ENCODE assay signal across 14 cellular contexts in genomic region chr1:239914827-239915231, GRCh38.
DNase-seq lines count a peak whose midpoint lies in the region; ATAC-seq lines count a peak whose summit lies in the region.
"Had no signal": no experiment of that assay in that cellular context is flagged by ENCODE, and none has a peak within 500 bp of the region (broad histone marks: within the 10 kb centered on the region; RNA-seq: fewer than 3 reads in every experiment).

No MANE protein-coding gene starts in this region.

- ATAC-seq in GM21717 (IDR thresholded peaks at IDR 0.05; ENCODE audit: unreplicated experiment) = no peak
- no peak for ATAC-seq in GM18502 (IDR thresholded peaks at IDR 0.05; ENCODE audit: poor library complexity, unreplicated experiment)
- ATAC-seq in GM18858 (IDR thresholded peaks at IDR 0.05; ENCODE audit: unreplicated experiment) = no peak
- ATAC-seq in GM21576 (IDR thresholded peaks at IDR 0.05; ENCODE audit: unreplicated experiment) = no peak
- ATAC-seq: activated CD4-positive, CD25-positive, alpha-beta regulatory T cell treated with anti-CD3 and anti-CD28 coated beads, Interleukin-2, amount 50 U/mL, for 24 hours; activated naive CD8-positive, alpha-beta T cell treated with anti-CD3 and anti-CD28 coated beads, Interleukin-2, amount 50 U/mL, for 24 hours; K562 had no signal

- peak; percentile 49 for DNase-seq in AG08396 (ENCODE audit: low spot score)
- DNase-seq in HT1080 (ENCODE audit: low read depth) = peak; percentile 94
- peak; percentile 87 for DNase-seq in amniotic stem cell (lab: John Stamatoyannopoulos, UW)
- DNase-seq in iris pigment epithelial cell (ENCODE audit: low read depth) = peak; percentile 81
- DNase-seq: activated naive CD8-positive, alpha-beta T cell treated with anti-CD3 and anti-CD28 coated beads, Interleukin-2, amount 50 U/mL, for 24 hours; COR-L47; NCI-H774; stimulated activated CD4-positive, alpha-beta T cell treated with anti-CD3 and anti-CD28 coated beads, Interleukin-4, amount 100 ng/mL, for 24 hours had no signal
